ENCODE assay signal across 21 cellular contexts in genomic region chr12:105170139-105170538, GRCh38.
"Had no signal": no experiment of that assay in that cellular context is flagged by ENCODE, and none has a peak within 500 bp of the region (broad histone marks: within the 10 kb centered on the region; RNA-seq: fewer than 3 reads in every experiment).

No MANE protein-coding gene starts in this region.

- H3K27me3 Mint-ChIP-seq: naive B cell had no signal

- H3K4me3 Mint-ChIP-seq: naive B cell had no signal

- H3K27ac ChIP-seq: coronary artery, heart left ventricle, neutrophil, psoas muscle, sigmoid colon, stomach, thoracic aorta, transverse colon had no signal

- ATAC-seq: heart left ventricle, left ventricle myocardium superior, psoas muscle had no signal

- DNase-seq: effector CD4-positive, alpha-beta T cell; foreskin melanocyte; heart left ventricle; hippocampal formation; left colon; left ventricle myocardium superior; mesendoderm; naive B cell; psoas muscle; retina; sigmoid colon; stimulated activated CD4-positive, alpha-beta T cell treated with anti-CD3 and anti-CD28 coated beads, Interleukin-12 subunit alpha, Interleukin-12 subunit beta, amount 100 ng/mL, for 4 hours; stimulated activated naive CD4-positive, alpha-beta T cell; stomach; substantia nigra; transverse colon had no signal

- H3K27me3 ChIP-seq: heart left ventricle, neutrophil, sigmoid colon, stomach, transverse colon had no signal

- H3K4me3 ChIP-seq: coronary artery, heart left ventricle, lung, psoas muscle, sigmoid colon, skin epidermis, stomach, thoracic aorta, transverse colon had no signal

- H3K9me3 ChIP-seq: heart left ventricle, neutrophil, psoas muscle, sigmoid colon, stomach, thoracic aorta, transverse colon had no signal

- H3K9me3 Mint-ChIP-seq: naive B cell had no signal

- H3K4me1 ChIP-seq: heart left ventricle, psoas muscle, sigmoid colon, transverse colon had no signal
